In genomic region chr14:92792885-92793284, GRCh38 we compare ENCODE assay signal across 10 cellular contexts. TPM values are rescaled to one million over a fixed set of nuclear protein-coding genes. Genes with fewer than 3 reads are reported as not detected.
DNase-seq lines count a peak whose midpoint lies in the region; ATAC-seq and TF ChIP-seq lines count a peak whose summit lies in the region.
"Had no signal": no experiment of that assay in that cellular context is flagged by ENCODE, and none has a peak within 500 bp of the region (broad histone marks: within the 10 kb centered on the region; RNA-seq: fewer than 3 reads in every experiment).

No MANE protein-coding gene starts in this region.

- no CpG with 5 or more reads among the region's 4 CpGs for WGBS in H9 (ENCODE audit: extremely low coverage, insufficient read length, low lambda C conversion rate)

- no peak overlapping the region for H3K4ac ChIP-seq in H9 (ENCODE audit: low read depth, low read length)

- H4K5ac ChIP-seq in H9 (ENCODE audit: insufficient read length, low read depth, low read length) = no peak overlapping the region

- H3T11ph ChIP-seq in H9 (ENCODE audit: low read length) = no peak overlapping the region

- no peak for DNase-seq in CD14-positive monocyte (ENCODE audit: low spot score)
- no peak for DNase-seq in H9
- DNase-seq in iris pigment epithelial cell (ENCODE audit: low read depth) = peak; percentile 44
- DNase-seq in T1000 (lab: John Stamatoyannopoulos, UW) = no peak
- DNase-seq: amniotic stem cell; stimulated activated naive CD4-positive, alpha-beta T cell treated with Interleukin-2 at 50 U/mL for 16 hours had no signal

- H3K14ac ChIP-seq in H9 (ENCODE audit: insufficient read depth, low read length) = no peak overlapping the region

- H2BK15ac ChIP-seq in H9 (ENCODE audit: low read depth, low read length) = no peak overlapping the region

- intact Hi-C loops in CD14-positive monocyte (cut with micrococcal nuclease) = loop anchor here in 1 of 2 donors (10.0 kb wide), 1 partner anchor 668 kb away; the partner anchor contains the start of genes CPSF2 and NDUFB1

- H3K9me3 Mint-ChIP-seq in CD14-positive monocyte (peaks cover 14 to 31% (median 25%) of the 10 kb centered on the region in 7 donors), H9 (peaks cover 16 to 27% of the 10 kb centered on the region in 2 experiments)
- peaks cover 16% of the 10 kb centered on the region for H3K9me3 Mint-ChIP-seq in activated naive CD8-positive, alpha-beta T cell (ENCODE audit: low read depth)

- H3K4me3 Mint-ChIP-seq in CD14-positive monocyte = no peak overlapping the region
- H3K4me3 Mint-ChIP-seq in H9 = peak overlapping the region; percentile 76 to 77; a peak in 4 of 5 replicates
- peak overlapping the region; percentile 97 for H3K4me3 Mint-ChIP-seq in activated naive CD8-positive, alpha-beta T cell

- no peak overlapping the region for H3K27ac ChIP-seq in H9 (ENCODE audit: insufficient read length, low read depth, low read length)

- no peak overlapping the region for H2AFZ ChIP-seq in H9 (ENCODE audit: low read length)

- no peak overlapping the region for H2BK120ac ChIP-seq in H9 (ENCODE audit: low read depth, low read length, poor library complexity, severe bottlenecking)

- H3K27me3 Mint-ChIP-seq in CD14-positive monocyte (ENCODE audit: low read depth in 3 of 3) (no peaks in the 10 kb centered on the region), H9 (ENCODE audit: low read depth) (peaks cover 5% of the 10 kb centered on the region)
- no peaks in the 10 kb centered on the region for H3K27me3 Mint-ChIP-seq in activated naive CD8-positive, alpha-beta T cell

- H3K4me2 ChIP-seq in H9 (ENCODE audit: insufficient read depth, insufficient read length, low read length) = no peak overlapping the region

- no peaks in the 10 kb centered on the region for H3K4me1 ChIP-seq in H9 (ENCODE audit: insufficient read depth, low read length)

- no peak overlapping the region for H3K23ac ChIP-seq in H9 (ENCODE audit: insufficient read length, low read depth, low read length)

- TF ChIP-seq CTCF in CD14-positive monocyte (IDR thresholded peaks at IDR 0.05) (no peak), H9 (conservative IDR thresholded peaks at IDR 0.05) (no peak; the same call in 2 of the 3 replicates)

- no peak overlapping the region for H3K56ac ChIP-seq in H9 (ENCODE audit: insufficient read length, low read depth, low read length)

- no peaks in the 10 kb centered on the region for H4K20me1 ChIP-seq in H9 (ENCODE audit: control insufficient read depth, insufficient read depth, insufficient read length)

- no peak overlapping the region for H2BK5ac ChIP-seq in H9 (ENCODE audit: insufficient read length, low read length)

- H3K9ac ChIP-seq in H9 (ENCODE audit: extremely low read depth, insufficient read length, low read length) = no peak overlapping the region

- H3K4me1 Mint-ChIP-seq in CD14-positive monocyte = peaks cover 27% of the 10 kb centered on the region
- peaks cover 14 to 19% of the 10 kb centered on the region in 2 experiments for H3K4me1 Mint-ChIP-seq in H9
- H3K4me1 Mint-ChIP-seq in activated naive CD8-positive, alpha-beta T cell (ENCODE audit: low read depth) = peaks cover 31% of the 10 kb centered on the region

- no peaks in the 10 kb centered on the region for H3K27me3 ChIP-seq in H9 (ENCODE audit: insufficient read depth, low read length)

- H3K9me3 ChIP-seq in H9 (ENCODE audit: control insufficient read depth, low read depth, low read length) = no peaks in the 10 kb centered on the region

- no peak overlapping the region for H2BK12ac ChIP-seq in H9 (ENCODE audit: insufficient read length, low read depth, low read length)

- H2AK5ac ChIP-seq in H9 (ENCODE audit: insufficient read length, low read length) = no peak overlapping the region

- H3K18ac ChIP-seq in H9 (ENCODE audit: insufficient read length, low read depth, low read length) = no peak overlapping the region

- no peaks in the 10 kb centered on the region; the same call in 1 of the 2 replicates for H3K79me2 ChIP-seq in H9 (ENCODE audit: insufficient read depth, low read length)

- H4K91ac ChIP-seq in H9 (ENCODE audit: insufficient read length, low read depth, low read length) = no peak overlapping the region

- H4K8ac ChIP-seq in H9 (replicated peaks; ENCODE audit: insufficient read length, low read depth, low read length) = no peak overlapping the region

- ATAC-seq in HG03175 (IDR thresholded peaks at IDR 0.05; ENCODE audit: unreplicated experiment) (no peak), HG02852 (IDR thresholded peaks at IDR 0.05; ENCODE audit: unreplicated experiment) (no peak), HG03565 (IDR thresholded peaks at IDR 0.05; ENCODE audit: unreplicated experiment) (no peak)

- no peak overlapping the region for H2BK20ac ChIP-seq in H9 (ENCODE audit: low read depth, low read length, poor library complexity, severe bottlenecking)

- H3K27ac Mint-ChIP-seq in CD14-positive monocyte (peak overlapping the region in 5 of 7 donors; percentile 15 to 98 (median 50)), H9 (no peak overlapping the region)
- peak overlapping the region; percentile 96 for H3K27ac Mint-ChIP-seq in activated naive CD8-positive, alpha-beta T cell

- no peaks in the 10 kb centered on the region for H3K23me2 ChIP-seq in H9 (ENCODE audit: insufficient read length, low read depth, low read length, poor library complexity, severe bottlenecking)

- no peaks in the 10 kb centered on the region for H3K79me1 ChIP-seq in H9 (ENCODE audit: insufficient read depth, low read depth, low read length, poor library complexity, severe bottlenecking)

- H3K36me3 Mint-ChIP-seq in CD14-positive monocyte (peaks cover 7 to 19% of the 10 kb centered on the region in 2 donors), H9 (ENCODE audit: insufficient read depth in 1 of 3, low read depth in 3 of 3) (peaks cover 5 to 13% (median 10%) of the 10 kb centered on the region in 3 experiments)
- H3K36me3 Mint-ChIP-seq in activated naive CD8-positive, alpha-beta T cell = peaks cover 18% of the 10 kb centered on the region

RNA-seq across cellular contexts. Expression of gene GOLGA5, which starts 1.2 kb away (rescaled TPM):
- polyA plus RNA-seq in CD14-positive monocyte = 10 to 100 TPM; 12.4 to 19.0 TPM
- 23.9 and 25.4 TPM in 2 replicates for total RNA-seq in H9 (2021)

RNA-seq across cellular contexts. Expression of gene LGMN, which starts 44.5 kb away (rescaled TPM):
- 1 to 10 TPM; 1.7 to 3.3 TPM for polyA plus RNA-seq in CD14-positive monocyte
- 55.0 and 55.3 TPM in 2 replicates for total RNA-seq in H9 (2021)

Comparison
In these comparisons a context has a peak if more than half of its experiments do, and no peak if none do; other contexts are left out.
1. H3K27ac Mint-ChIP-seq: peak in CD14-positive monocyte (5 of 7) and activated naive CD8-positive, alpha-beta T cell (single experiment); none in H9 (0 of 3).
2. H3K4me3 Mint-ChIP-seq: peak in H9 (2 of 2) and activated naive CD8-positive, alpha-beta T cell (single experiment); none in CD14-positive monocyte (0 of 2).